Comparison of ENCODE assay signal across 20 cellular contexts in genomic region chr13:102688306-102688973, GRCh38. TPM values are rescaled to one million over a fixed set of nuclear protein-coding genes. Genes with fewer than 3 reads are reported as not detected.
"Had no signal": no experiment of that assay in that cellular context is flagged by ENCODE, and none has a peak within 500 bp of the region (broad histone marks: within the 10 kb centered on the region; RNA-seq: fewer than 3 reads in every experiment).

No MANE protein-coding gene starts in this region.

- H3K27me3 ChIP-seq: hepatocyte, uterus had no signal

- H3K4me3 Mint-ChIP-seq: activated T-helper 1 cell treated with anti-CD3 and anti-CD28 coated beads, Interleukin-12 subunit alpha, Interleukin-12 subunit beta, Interleukin-2, Interleukin-4 antibody, amounts not matched to agents 30 ng/mL and 10 ng/mL and 1 ng/mL, durations not matched to agents 14 hours and 24 hours and 36 hours; stimulated activated memory B cell treated with anti-CD40 and anti-IgM and Interleukin-4, amounts not matched to agents 10 μg/mL and 1 μg/mL and 100 μg/mL, for 72 hours; T-helper 2 cell treated with Interferon-gamma antibody and Interleukin-4, amounts not matched to agents 5 μg/mL and 100 μg/mL, for 36 hours had no signal

- H3K4me3 ChIP-seq: breast epithelium, gastroesophageal sphincter, hepatocyte, tibial artery, uterus had no signal

- H2AFZ ChIP-seq: hepatocyte, parathyroid adenoma had no signal

- H3K9me3 ChIP-seq: breast epithelium, gastroesophageal sphincter, tibial artery, uterus had no signal

- H3K9me3 Mint-ChIP-seq: activated T-helper 1 cell treated with anti-CD3 and anti-CD28 coated beads, Interleukin-12 subunit alpha, Interleukin-12 subunit beta, Interleukin-2, Interleukin-4 antibody, amounts not matched to agents 30 ng/mL and 10 ng/mL and 1 ng/mL, durations not matched to agents 14 hours and 24 hours and 36 hours; stimulated activated memory B cell treated with anti-CD40 and anti-IgM and Interleukin-4, amounts not matched to agents 10 μg/mL and 1 μg/mL and 100 μg/mL, for 72 hours; T-helper 2 cell treated with Interferon-gamma antibody and Interleukin-4, amounts not matched to agents 5 μg/mL and 100 μg/mL, for 36 hours had no signal

- H3K36me3 Mint-ChIP-seq: stimulated activated memory B cell treated with anti-CD40 and anti-IgM and Interleukin-4, amounts not matched to agents 10 μg/mL and 1 μg/mL and 100 μg/mL, for 72 hours had no signal

- DNase-seq: activated CD4-positive, alpha-beta T cell treated with anti-CD3 and anti-CD28 coated beads, Interleukin-2, amount 50 U/mL, for 1 hour; aorta; cerebellar nuclear complex; erythroblast; left ventricle myocardium superior; stimulated activated CD4-positive, alpha-beta T cell treated with anti-CD3 and anti-CD28 coated beads, Interleukin-2, amount 100 ng/mL, for 48 hours; tibial artery; uterus had no signal

- H3K4me1 ChIP-seq: breast epithelium, gastroesophageal sphincter, parathyroid adenoma, tibial artery, uterus had no signal

- H3K9ac ChIP-seq: parathyroid adenoma had no signal

- H3K27ac Mint-ChIP-seq: activated T-helper 1 cell treated with anti-CD3 and anti-CD28 coated beads, Interleukin-12 subunit alpha, Interleukin-12 subunit beta, Interleukin-2, Interleukin-4 antibody, amounts not matched to agents 30 ng/mL and 10 ng/mL and 1 ng/mL, durations not matched to agents 14 hours and 24 hours and 36 hours; stimulated activated memory B cell treated with anti-CD40 and anti-IgM and Interleukin-4, amounts not matched to agents 10 μg/mL and 1 μg/mL and 100 μg/mL, for 72 hours; T-helper 2 cell treated with Interferon-gamma antibody and Interleukin-4, amounts not matched to agents 5 μg/mL and 100 μg/mL, for 36 hours had no signal

- H3K4me2 ChIP-seq: hepatocyte had no signal

- H3K4me1 Mint-ChIP-seq: stimulated activated memory B cell treated with anti-CD40 and anti-IgM and Interleukin-4, amounts not matched to agents 10 μg/mL and 1 μg/mL and 100 μg/mL, for 72 hours had no signal

- H3K27ac ChIP-seq: breast epithelium, gastroesophageal sphincter, hepatocyte, parathyroid adenoma, tibial artery, uterus had no signal

- H3K79me2 ChIP-seq: hepatocyte, parathyroid adenoma had no signal

- H3K36me3 ChIP-seq: breast epithelium, gastroesophageal sphincter, tibial artery, uterus had no signal

RNA-seq across cellular contexts. Expression of gene METTL21C, which starts 6.4 kb away (rescaled TPM):
- total RNA-seq: activated CD8-positive, alpha-beta memory T cell treated with anti-CD3 and anti-CD28 coated beads for 36 hours; activated T-helper 1 cell treated with anti-CD3 and anti-CD28 coated beads, Interleukin-12 subunit alpha, Interleukin-12 subunit beta, Interleukin-2, Interleukin-4 antibody, amounts not matched to agents 30 ng/mL and 10 ng/mL and 1 ng/mL, durations not matched to agents 14 hours and 24 hours and 36 hours; aorta; breast epithelium; hepatocyte; kidney epithelial cell; left ventricle myocardium superior; mesenteric fat pad; renal cortical epithelial cell; subcutaneous adipose tissue had no signal
